14 cellular contexts compared by ENCODE assay signal in the genomic region with DNA sequence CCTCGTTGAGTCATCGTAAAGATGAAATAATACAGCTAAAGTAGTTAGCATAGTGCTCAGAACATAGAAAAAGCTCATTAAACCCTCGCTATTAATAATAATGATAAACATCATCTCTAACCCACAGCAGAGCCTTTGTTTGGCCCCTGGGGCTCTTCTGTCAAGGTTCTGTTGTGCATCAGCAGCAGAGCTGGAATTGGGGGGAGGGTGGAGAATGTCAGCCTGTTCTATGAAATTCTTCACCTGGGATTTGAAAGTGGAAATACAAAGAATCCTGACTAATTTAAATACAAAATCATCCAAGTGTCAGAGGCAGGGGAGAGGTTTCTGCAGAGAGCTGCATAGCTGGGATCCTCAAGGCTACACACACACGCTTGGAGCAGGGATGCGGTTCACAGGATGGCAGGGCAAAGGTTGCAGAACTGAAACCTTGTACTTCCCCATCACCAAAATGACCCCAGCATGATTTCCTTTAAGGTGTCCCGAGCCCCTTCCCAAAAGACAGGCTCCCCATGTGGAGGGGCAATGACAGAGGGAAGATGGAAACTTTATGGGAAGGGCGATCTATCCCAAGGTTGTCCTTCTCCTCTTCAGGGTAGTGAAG.
DNase-seq lines count a peak whose midpoint lies in the region; ATAC-seq and TF ChIP-seq lines count a peak whose summit lies in the region.
"Had no signal": no experiment of that assay in that cellular context is flagged by ENCODE, and none has a peak within 500 bp of the region (broad histone marks: within the 10 kb centered on the region; RNA-seq: fewer than 3 reads in every experiment).

No MANE protein-coding gene starts in this region.

- H3K4me1 ChIP-seq in OCI-LY3 (ENCODE audit: low read length) = peaks cover 89% of the 10 kb centered on the region
- H3K4me1 ChIP-seq in thymus (ENCODE audit: control insufficient read depth, insufficient read depth, low read length) = peaks cover 72% of the 10 kb centered on the region

- WGBS in thymus = 84% methylated on average over 7 of the region's 7 CpGs

- peak overlapping the region; percentile 11; the same call in 1 of the 2 replicates for H3K4me3 ChIP-seq in OCI-LY3 (ENCODE audit: low read length)
- peak overlapping the region; percentile 54 for H3K4me3 ChIP-seq in thymus (ENCODE audit: low read length)
- H3K4me3 ChIP-seq: gastrocnemius medialis had no signal

- no peak for DNase-seq in activated naive CD4-positive, alpha-beta T cell treated with anti-CD3 and anti-CD28 coated beads, Interleukin-2, amount 50 U/mL, for 16 hours
- no peak for DNase-seq in effector memory CD8-positive, alpha-beta T cell
- DNase-seq in retina = no peak
- no peak for DNase-seq in COR-L47 (lab: John Stamatoyannopoulos, UW)
- no peak for DNase-seq in NCI-H2107 (lab: John Stamatoyannopoulos, UW)
- DNase-seq: AML-193; gastrocnemius medialis; IMR-90; NCI-H187; NCI-H526 treated with DMSO at 0.1 percent for 48 hours; stimulated activated CD4-positive, alpha-beta T cell treated with anti-CD3 and anti-CD28 coated beads, Interleukin-4, amount 100 ng/mL, for 1 hour had no signal

- no peak for ATAC-seq in effector memory CD8-positive, alpha-beta T cell (replicated peaks)
- ATAC-seq: gastrocnemius medialis had no signal

- no peaks in the 10 kb centered on the region for H3K9me3 Mint-ChIP-seq in activated naive CD4-positive, alpha-beta T cell treated with anti-CD3 and anti-CD28 coated beads, Interleukin-2, amount 50 U/mL, for 24 hours
- H3K9me3 Mint-ChIP-seq in effector memory CD8-positive, alpha-beta T cell = no peaks in the 10 kb centered on the region

- peak overlapping the region; percentile 56 for H3K4me2 ChIP-seq in OCI-LY3 (ENCODE audit: low read length)

- H3K27ac Mint-ChIP-seq in activated naive CD4-positive, alpha-beta T cell treated with anti-CD3 and anti-CD28 coated beads, Interleukin-2, amount 50 U/mL, for 24 hours = peak overlapping the region; percentile 94
- peak overlapping the region; percentile 95 to 98 for H3K27ac Mint-ChIP-seq in effector memory CD8-positive, alpha-beta T cell

- no peaks in the 10 kb centered on the region for H4K20me1 ChIP-seq in OCI-LY3 (ENCODE audit: insufficient read depth, low read length)

- peak overlapping the region; percentile 28; the same call in 1 of the 2 replicates for H3K9ac ChIP-seq in OCI-LY3 (ENCODE audit: low read length)

- H3K4me3 Mint-ChIP-seq in activated naive CD4-positive, alpha-beta T cell treated with anti-CD3 and anti-CD28 coated beads, Interleukin-2, amount 50 U/mL, for 24 hours = peak overlapping the region; percentile 85
- H3K4me3 Mint-ChIP-seq in effector memory CD8-positive, alpha-beta T cell = peak overlapping the region; percentile 83 to 91

- no peaks in the 10 kb centered on the region for H3K79me2 ChIP-seq in OCI-LY3 (ENCODE audit: low read length)

- H3K27ac ChIP-seq in OCI-LY3 (ENCODE audit: low read length) (peak overlapping the region; percentile 49), thymus (ENCODE audit: low read depth) (peak overlapping the region; percentile 81)
- H3K27ac ChIP-seq: gastrocnemius medialis had no signal

- H2AFZ ChIP-seq in OCI-LY3 (ENCODE audit: low read depth, low read length) = no peak overlapping the region

- H3K9me3 ChIP-seq in OCI-LY3 (ENCODE audit: insufficient read depth, low read length) (no peaks in the 10 kb centered on the region), thymus (ENCODE audit: control insufficient read depth) (no peaks in the 10 kb centered on the region)
- H3K9me3 ChIP-seq: gastrocnemius medialis had no signal

- H3K36me3 ChIP-seq in OCI-LY3 (replicated peaks; ENCODE audit: low read depth, low read length) (no peaks in the 10 kb centered on the region), thymus (ENCODE audit: control insufficient read depth, insufficient read depth) (peaks cover 67% of the 10 kb centered on the region)
- H3K36me3 ChIP-seq: gastrocnemius medialis had no signal

- peaks cover 41% of the 10 kb centered on the region for H3K36me3 Mint-ChIP-seq in activated naive CD4-positive, alpha-beta T cell treated with anti-CD3 and anti-CD28 coated beads, Interleukin-2, amount 50 U/mL, for 24 hours
- H3K36me3 Mint-ChIP-seq in effector memory CD8-positive, alpha-beta T cell (ENCODE audit: insufficient read depth) = peaks cover 95% of the 10 kb centered on the region

- H3K27me3 Mint-ChIP-seq in activated naive CD4-positive, alpha-beta T cell treated with anti-CD3 and anti-CD28 coated beads, Interleukin-2, amount 50 U/mL, for 24 hours = no peaks in the 10 kb centered on the region
- no peaks in the 10 kb centered on the region for H3K27me3 Mint-ChIP-seq in effector memory CD8-positive, alpha-beta T cell

- no peak for TF ChIP-seq CTCF in OCI-LY3 (IDR thresholded peaks at IDR 0.05; ENCODE audit: low read depth, low read length)

- H3K27me3 ChIP-seq in OCI-LY3 (ENCODE audit: low read depth, low read length) = no peaks in the 10 kb centered on the region
- no peaks in the 10 kb centered on the region for H3K27me3 ChIP-seq in thymus (ENCODE audit: control insufficient read depth, insufficient read depth)
- H3K27me3 ChIP-seq: gastrocnemius medialis had no signal

- peaks cover 86% of the 10 kb centered on the region for H3K4me1 Mint-ChIP-seq in activated naive CD4-positive, alpha-beta T cell treated with anti-CD3 and anti-CD28 coated beads, Interleukin-2, amount 50 U/mL, for 24 hours
- H3K4me1 Mint-ChIP-seq in effector memory CD8-positive, alpha-beta T cell (ENCODE audit: low read depth in 2 of 2) = peaks cover 51 to 63% of the 10 kb centered on the region in 2 donors
